15 cellular contexts compared by ENCODE assay signal in the genomic region with DNA sequence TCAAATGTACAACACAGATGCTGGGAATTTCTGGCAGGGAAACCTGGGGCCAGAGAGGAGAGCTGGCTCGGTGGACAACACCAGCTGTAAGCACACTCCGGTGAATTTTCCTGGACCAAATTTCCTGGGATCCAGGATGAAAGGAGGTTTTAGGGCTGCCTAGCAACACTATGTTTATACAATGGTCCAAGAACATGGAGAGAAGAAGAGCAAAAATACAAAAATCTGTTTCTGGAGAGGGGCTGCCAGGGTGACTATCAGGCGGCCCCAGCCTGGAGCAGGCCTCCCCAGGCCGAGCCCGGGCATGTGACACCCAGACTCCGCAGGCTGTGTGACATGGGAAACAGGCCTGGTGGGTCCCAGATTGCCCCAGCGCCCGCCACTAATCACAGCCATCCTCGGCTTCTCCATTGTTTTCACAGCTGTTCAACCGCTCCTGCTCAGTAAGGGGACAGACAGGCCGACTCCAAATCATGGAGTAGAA.
DNase-seq lines count a peak whose midpoint lies in the region; ATAC-seq and TF ChIP-seq lines count a peak whose summit lies in the region.
"Had no signal": no experiment of that assay in that cellular context is flagged by ENCODE, and none has a peak within 500 bp of the region (broad histone marks: within the 10 kb centered on the region; RNA-seq: fewer than 3 reads in every experiment).

No MANE protein-coding gene starts in this region.

- no peaks in the 10 kb centered on the region for H3K36me3 Mint-ChIP-seq in osteocyte (ENCODE audit: unreplicated experiment)
- no peaks in the 10 kb centered on the region for H3K36me3 Mint-ChIP-seq in activated naive CD8-positive, alpha-beta T cell treated with anti-CD3 and anti-CD28 coated beads, Interleukin-2, amount 50 U/mL, for 24 hours (ENCODE audit: low read depth)
- H3K36me3 Mint-ChIP-seq in activated CD4-positive, alpha-beta memory T cell treated with anti-CD3 and anti-CD28 coated beads for 36 hours, result no peaks in the 10 kb centered on the region

- peak overlapping the region; percentile 84 for H3K27ac Mint-ChIP-seq in osteocyte (ENCODE audit: unreplicated experiment)
- no peak overlapping the region for H3K27ac Mint-ChIP-seq in activated naive CD8-positive, alpha-beta T cell treated with anti-CD3 and anti-CD28 coated beads, Interleukin-2, amount 50 U/mL, for 24 hours
- H3K27ac Mint-ChIP-seq in activated CD4-positive, alpha-beta memory T cell treated with anti-CD3 and anti-CD28 coated beads for 36 hours, result no peak overlapping the region

- no peak for ATAC-seq in activated naive CD8-positive, alpha-beta T cell treated with anti-CD3 and anti-CD28 coated beads, Interleukin-2, amount 50 U/mL, for 24 hours
- ATAC-seq: K562; lower lobe of right lung; psoas muscle; stimulated activated naive CD8-positive, alpha-beta T cell treated with anti-CD3 and anti-CD28 coated beads, Interleukin-15, Interleukin-2, amounts not matched to agents 100 U/mL and 50 U/mL, for 24 hours had no signal

- no peaks in the 10 kb centered on the region for H3K27me3 Mint-ChIP-seq in osteocyte (ENCODE audit: unreplicated experiment)
- no peaks in the 10 kb centered on the region for H3K27me3 Mint-ChIP-seq in activated naive CD8-positive, alpha-beta T cell treated with anti-CD3 and anti-CD28 coated beads, Interleukin-2, amount 50 U/mL, for 24 hours
- no peaks in the 10 kb centered on the region for H3K27me3 Mint-ChIP-seq in activated CD4-positive, alpha-beta memory T cell treated with anti-CD3 and anti-CD28 coated beads for 36 hours

- CTCF ChIA-PET in activated CD4-positive, alpha-beta memory T cell treated with anti-CD3 and anti-CD28 coated beads for 36 hours (lab: Charles Lee), result no interaction called here

- intact Hi-C loops in cardiac septum (cut with DNase I), result no loop called here
- intact Hi-C loops in activated CD4-positive, alpha-beta memory T cell treated with anti-CD3 and anti-CD28 coated beads for 36 hours (cut with micrococcal nuclease), result no loop called here

- no peak for TF ChIP-seq CTCF in osteocyte (IDR thresholded peaks at IDR 0.05)

- H3K4me3 Mint-ChIP-seq in osteocyte (ENCODE audit: unreplicated experiment), result no peak overlapping the region
- H3K4me3 Mint-ChIP-seq in activated naive CD8-positive, alpha-beta T cell treated with anti-CD3 and anti-CD28 coated beads, Interleukin-2, amount 50 U/mL, for 24 hours, result no peak overlapping the region
- no peak overlapping the region for H3K4me3 Mint-ChIP-seq in activated CD4-positive, alpha-beta memory T cell treated with anti-CD3 and anti-CD28 coated beads for 36 hours

- H3K4me1 Mint-ChIP-seq in osteocyte (ENCODE audit: unreplicated experiment), result peaks cover 16% of the 10 kb centered on the region
- no peaks in the 10 kb centered on the region for H3K4me1 Mint-ChIP-seq in activated naive CD8-positive, alpha-beta T cell treated with anti-CD3 and anti-CD28 coated beads, Interleukin-2, amount 50 U/mL, for 24 hours
- no peaks in the 10 kb centered on the region for H3K4me1 Mint-ChIP-seq in activated CD4-positive, alpha-beta memory T cell treated with anti-CD3 and anti-CD28 coated beads for 36 hours (ENCODE audit: low read depth)

- POLR2A ChIA-PET in activated CD4-positive, alpha-beta memory T cell treated with anti-CD3 and anti-CD28 coated beads for 36 hours (lab: Charles Lee), result no interaction called here

- H3K9me3 Mint-ChIP-seq in osteocyte (ENCODE audit: unreplicated experiment), result no peaks in the 10 kb centered on the region
- H3K9me3 Mint-ChIP-seq in activated naive CD8-positive, alpha-beta T cell treated with anti-CD3 and anti-CD28 coated beads, Interleukin-2, amount 50 U/mL, for 24 hours, result no peaks in the 10 kb centered on the region
- H3K9me3 Mint-ChIP-seq in activated CD4-positive, alpha-beta memory T cell treated with anti-CD3 and anti-CD28 coated beads for 36 hours, result no peaks in the 10 kb centered on the region

- DNase-seq in NCI-H1092 treated with DMSO at 0.1 percent for 48 hours (lab: John Stamatoyannopoulos, UW) (peak; percentile 73), SHP77 treated with DMSO at 0.1 percent for 48 hours (lab: John Stamatoyannopoulos, UW) (peak; percentile 69), cardiac septum (ENCODE audit: low spot score) (peak; percentile 76), osteocyte (ENCODE audit: extremely low spot score, unreplicated experiment) (no peak), SIG-M5 (lab: John Stamatoyannopoulos, UW) (no peak), NCI-H2107 (lab: John Stamatoyannopoulos, UW) (no peak)
- no peak for DNase-seq in activated naive CD8-positive, alpha-beta T cell treated with anti-CD3 and anti-CD28 coated beads, Interleukin-2, amount 50 U/mL, for 24 hours
- DNase-seq in activated CD4-positive, alpha-beta memory T cell treated with anti-CD3 and anti-CD28 coated beads for 36 hours, result no peak
- DNase-seq: effector memory CD4-positive, alpha-beta T cell; lower lobe of right lung; NCI-H510A; psoas muscle; stimulated activated CD4-positive, alpha-beta T cell treated with anti-CD3 and anti-CD28 coated beads, Interleukin-4, amount 100 ng/mL, for 4 hours; stimulated activated naive CD8-positive, alpha-beta T cell treated with anti-CD3 and anti-CD28 coated beads, Interleukin-15, Interleukin-2, amounts not matched to agents 100 U/mL and 50 U/mL, for 24 hours had no signal

Comparison
In these comparisons a context has a peak if more than half of its experiments do, and no peak if none do; other contexts are left out.
1. DNase-seq: peak in NCI-H1092 treated with DMSO at 0.1 percent for 48 hours (single experiment), SHP77 treated with DMSO at 0.1 percent for 48 hours (single experiment) and cardiac septum (single experiment); none in osteocyte (single experiment), SIG-M5 (single experiment), activated naive CD8-positive, alpha-beta T cell treated with anti-CD3 and anti-CD28 coated beads, Interleukin-2, amount 50 U/mL, for 24 hours (single experiment), activated CD4-positive, alpha-beta memory T cell treated with anti-CD3 and anti-CD28 coated beads for 36 hours (single experiment) and NCI-H2107 (single experiment).